ENCODE assay signal across 8 cellular contexts in the genomic region with DNA sequence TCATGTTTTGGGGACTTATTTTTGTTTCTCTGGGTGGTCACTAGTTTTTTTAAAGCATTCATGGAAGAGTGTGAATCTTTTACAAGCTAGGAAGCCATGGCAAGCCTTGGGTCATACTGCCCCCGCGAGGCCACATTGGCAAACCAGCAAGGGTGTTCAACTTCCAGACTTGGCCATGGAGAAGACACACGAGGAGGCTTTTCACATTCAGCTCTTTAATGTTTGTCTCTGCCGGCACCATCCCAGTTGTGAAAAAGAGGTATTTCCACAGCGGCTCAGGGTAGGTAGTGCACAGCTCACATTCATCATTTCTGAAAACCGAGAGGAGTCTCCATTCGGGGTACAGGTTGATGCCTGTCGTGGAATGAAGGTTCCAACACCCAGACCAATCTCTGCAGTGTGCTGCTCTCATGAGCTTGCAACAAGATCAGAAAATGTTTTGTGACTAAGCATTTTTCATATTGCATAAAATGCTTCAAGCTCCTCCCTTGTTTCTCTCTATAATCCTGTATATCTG. TPM values are rescaled to one million over a fixed set of nuclear protein-coding genes. Genes with fewer than 3 reads are reported as not detected.
A peak's percentile ranks its signal among the peaks of the same experiment; 100 is the strongest.
DNase-seq lines count a peak whose midpoint lies in the region; ATAC-seq and TF ChIP-seq lines count a peak whose summit lies in the region.

No MANE protein-coding gene starts in this region.

- H3K9me2 ChIP-seq in hepatocyte (replicated peaks; ENCODE audit: insufficient read depth) = no peaks in the 10 kb centered on the region

- no peak overlapping the region for H2AFZ ChIP-seq in hepatocyte

- no peaks in the 10 kb centered on the region for H3K36me3 Mint-ChIP-seq in T-cell

- peaks cover 17% of the 10 kb centered on the region for H3K27me3 ChIP-seq in hepatocyte

- no peak overlapping the region for H3K4me2 ChIP-seq in hepatocyte

- H3K4me1 Mint-ChIP-seq in T-cell = peaks cover 41 to 53% (median 50%) of the 10 kb centered on the region in 3 donors

- H4K20me1 ChIP-seq in hepatocyte (ENCODE audit: insufficient read depth, poor library complexity, severe bottlenecking) = no peaks in the 10 kb centered on the region

- H3K36me3 ChIP-seq in hepatocyte (replicated peaks; ENCODE audit: insufficient read depth, low read depth) = no peaks in the 10 kb centered on the region

- H3K79me2 ChIP-seq in hepatocyte = no peaks in the 10 kb centered on the region

- H3K4me3 Mint-ChIP-seq in T-cell = no peak overlapping the region

- H3K27me3 Mint-ChIP-seq in T-cell = no peaks in the 10 kb centered on the region

- H3K4me1 ChIP-seq in hepatocyte (ENCODE audit: insufficient read depth) = no peaks in the 10 kb centered on the region

- peak; percentile 82 for DNase-seq in AG20443 (ENCODE audit: low spot score)
- peak; percentile 71 for DNase-seq in HEK293T (ENCODE audit: extremely low spot score)
- DNase-seq in T-cell = peak; percentile 20 to 69 (median 53)
- peak in 38 of 56 donors; percentile 5 to 74 (median 29) for DNase-seq in amygdala (lab: John Stamatoyannopoulos, UW)
- peak; percentile 82 for DNase-seq in hepatocyte (ENCODE audit: low spot score)
- peak; percentile 65 for DNase-seq in stimulated activated CD4-positive, alpha-beta T cell treated with anti-CD3 and anti-CD28 coated beads, Interleukin-12 subunit alpha, Interleukin-12 subunit beta, amount 100 ng/mL, for 4 hours
- DNase-seq in cortex of kidney (lab: John Stamatoyannopoulos, UW) = no peak
- DNase-seq in NCI-H2029 treated with DMSO at 0.1 percent for 48 hours (lab: John Stamatoyannopoulos, UW) = no peak

- H3K27ac Mint-ChIP-seq in T-cell = no peak overlapping the region

- H3K4me3 ChIP-seq in hepatocyte = no peak overlapping the region

- no peaks in the 10 kb centered on the region for H3K9me3 ChIP-seq in hepatocyte (ENCODE audit: low read depth)

- CTCF ChIA-PET in HEK293T (lab: Yijun Ruan, JAX) (interaction anchor here (0.7 to 1.2 kb wide), 7 partner anchors 9 to 440 kb away, joined by 3 to 7 read pairs (median 4); no protein-coding TSS in a partner anchor), T-cell (lab: Charles Lee) (interaction anchor here (0.7 to 3.2 kb wide), 22 partner anchors 10 to 1843 kb away, joined by 3 to 29 read pairs (median 4); partner anchors contain the start of genes CCR1 (in 1 of the 2) and CXCR6 (in 1 of the 2))

- peak in 2 of 4 experiments; percentile 43 to 54 for ATAC-seq in T-cell (replicated peaks in 1 of 4)

- H3K9me3 Mint-ChIP-seq in T-cell = no peaks in the 10 kb centered on the region

- 46% methylated on average over 8 of the region's 8 CpGs for WGBS in hepatocyte (ENCODE audit: low lambda C conversion rate, missing lambda C conversion rate)

- POLR2A ChIA-PET in HEK293T (lab: Yijun Ruan, JAX) (no interaction called here), T-cell (lab: Charles Lee) (no interaction called here)

- no peak overlapping the region for H3K27ac ChIP-seq in hepatocyte

- peak; percentile 81 for TF ChIP-seq CTCF in hepatocyte (IDR thresholded peaks at IDR 0.05; ENCODE audit: poor library complexity)

TF ChIP-seq in HEK293T, 16 proteins besides CTCF, POLR2A, EP300 and RAD21:
- TF ChIP-seq FOXM1 (IDR thresholded peaks at IDR 0.05; ENCODE audit: borderline replicate concordance) (no peak), ZNF384 (IDR thresholded peaks at IDR 0.05) (peak; percentile 67; the same call in 1 of the 2 replicates)
TF ChIP-seq in HEK293T: peak in this region for 1.

RNA-seq across cellular contexts. Expression of gene CCR5, which starts 7.7 kb away (rescaled TPM):
- 10 to 100 TPM in 3 of 5 donors, 1 to 10 TPM in 2; 4.0 to 14.6 (median 10.1) TPM for total RNA-seq in T-cell
- total RNA-seq in hepatocyte = 0.07 TPM in 1 of 2 replicates, not detected in the other
- not detected in 2 replicates for polyA plus RNA-seq in hepatocyte

RNA-seq across cellular contexts. Expression of gene CCR2, which starts 24.6 kb away (rescaled TPM):
- total RNA-seq in T-cell (10 to 100 TPM in 2 of 5 donors, 1 to 10 TPM in 3; 3.3 to 15.1 (median 8.1) TPM), hepatocyte (0.04 and 0.23 TPM in 2 replicates)
- not detected in 2 replicates for polyA plus RNA-seq in hepatocyte

RNA-seq across cellular contexts. Expression of gene CCRL2, which starts 28.6 kb away (rescaled TPM):
- total RNA-seq in T-cell (1 to 10 TPM; 1.1 to 2.5 (median 1.6) TPM), hepatocyte (1.5 and 3.1 TPM in 2 replicates)
- polyA plus RNA-seq in hepatocyte = 1.6 and 4.0 TPM in 2 replicates

Comparison
In these comparisons a context has a peak if more than half of its experiments do, and no peak if none do; other contexts are left out.
1. DNase-seq: peak in AG20443 (single experiment), HEK293T (single experiment), T-cell (34 of 34), amygdala (38 of 56), hepatocyte (single experiment) and stimulated activated CD4-positive, alpha-beta T cell treated with anti-CD3 and anti-CD28 coated beads, Interleukin-12 subunit alpha, Interleukin-12 subunit beta, amount 100 ng/mL, for 4 hours (single experiment); none in cortex of kidney (single experiment) and NCI-H2029 treated with DMSO at 0.1 percent for 48 hours (single experiment).